In genomic region chr18:456361-456821, GRCh38 we compare ENCODE assay signal across 12 cellular contexts. TPM values are rescaled to one million over a fixed set of nuclear protein-coding genes. Genes with fewer than 3 reads are reported as not detected.
DNase-seq lines count a peak whose midpoint lies in the region; ATAC-seq and TF ChIP-seq lines count a peak whose summit lies in the region.
"Had no signal": no experiment of that assay in that cellular context is flagged by ENCODE, and none has a peak within 500 bp of the region (broad histone marks: within the 10 kb centered on the region; RNA-seq: fewer than 3 reads in every experiment).

No MANE protein-coding gene starts in this region.

- H4K20me1 ChIP-seq in DND-41 (ENCODE audit: insufficient read depth, low read length) = no peaks in the 10 kb centered on the region

- no peaks in the 10 kb centered on the region for H3K4me1 Mint-ChIP-seq in activated T-helper 1 cell treated with anti-CD3 and anti-CD28 coated beads, Interleukin-12 subunit alpha, Interleukin-12 subunit beta, Interleukin-2, Interleukin-4 antibody, amounts not matched to agents 30 ng/mL and 10 ng/mL and 1 ng/mL, durations not matched to agents 14 hours and 24 hours and 36 hours (ENCODE audit: low read depth)
- H3K4me1 Mint-ChIP-seq in activated T-cell treated with anti-CD3 and anti-CD28 coated beads, Interleukin-2, amount 50 U/mL, for 72 hours (ENCODE audit: low read depth) = no peaks in the 10 kb centered on the region
- H3K4me1 Mint-ChIP-seq: IgD-negative memory B cell had no signal

- TF ChIP-seq CTCF in DND-41 (IDR thresholded peaks at IDR 0.05; ENCODE audit: borderline replicate concordance, extremely low read depth, low read length, poor library complexity, severe bottlenecking) (no peak), esophagus muscularis mucosa (IDR thresholded peaks at IDR 0.05) (no peak), mucosa of descending colon (IDR thresholded peaks at IDR 0.05) (no peak), stomach (IDR thresholded peaks at IDR 0.05) (no peak)

- H3K9me3 ChIP-seq in DND-41 (ENCODE audit: insufficient read depth, low read length, severe bottlenecking) (no peaks in the 10 kb centered on the region), esophagus muscularis mucosa (peaks cover 0 to 10% (median 3%) of the 10 kb centered on the region in 4 donors), mucosa of descending colon (peaks cover 5% of the 10 kb centered on the region), stomach (peaks cover under 1 to 14% (median 10%) of the 10 kb centered on the region in 4 donors)

- peaks cover 25% of the 10 kb centered on the region for H3K4me1 ChIP-seq in DND-41 (ENCODE audit: insufficient read depth, low read length)
- peaks cover 21 to 48% (median 44%) of the 10 kb centered on the region in 4 donors for H3K4me1 ChIP-seq in esophagus muscularis mucosa
- no peaks in the 10 kb centered on the region for H3K4me1 ChIP-seq in mucosa of descending colon (ENCODE audit: low read depth)
- H3K4me1 ChIP-seq in stomach = peaks cover 0 to 29% (median 13%) of the 10 kb centered on the region in 4 donors

- ATAC-seq in DND-41 (ENCODE audit: insufficient read depth, low read depth) (no peak), mucosa of descending colon (peak; percentile 46), GM21737 (IDR thresholded peaks at IDR 0.05; ENCODE audit: unreplicated experiment) (no peak)
- ATAC-seq in activated T-cell treated with anti-CD3 and anti-CD28 coated beads, Interleukin-2, amount 50 U/mL, for 72 hours (replicated peaks in 1 of 2) = no peak

- no peak overlapping the region for H2AFZ ChIP-seq in DND-41 (ENCODE audit: low read depth, low read length)

- TF ChIP-seq EP300 in esophagus muscularis mucosa (IDR thresholded peaks at IDR 0.05) = peak; percentile 81
- no peak for TF ChIP-seq EP300 in stomach (IDR thresholded peaks at IDR 0.05)

- H3K36me3 ChIP-seq in DND-41 (ENCODE audit: insufficient read depth, low read length) (no peaks in the 10 kb centered on the region), esophagus muscularis mucosa (peaks cover 0 to under 1% (median 0%) of the 10 kb centered on the region in 4 donors), mucosa of descending colon (ENCODE audit: low read depth) (no peaks in the 10 kb centered on the region), stomach (no peaks in the 10 kb centered on the region)
- H3K36me3 ChIP-seq: Peyer's patch had no signal

- DNase-seq in DND-41 = no peak
- no peak for DNase-seq in esophagus muscularis mucosa (ENCODE audit: extremely low spot score)
- peak in 1 of 3 donors; percentile 16 for DNase-seq in mucosa of descending colon
- DNase-seq in stomach = no peak
- no peak for DNase-seq in activated T-helper 1 cell treated with anti-CD3 and anti-CD28 coated beads, Interleukin-12 subunit alpha, Interleukin-12 subunit beta, Interleukin-2, Interleukin-4 antibody, amounts not matched to agents 30 ng/mL and 10 ng/mL and 1 ng/mL, durations not matched to agents 14 hours and 24 hours and 36 hours (ENCODE audit: low spot score)
- DNase-seq in activated T-cell treated with anti-CD3 and anti-CD28 coated beads, Interleukin-2, amount 50 U/mL, for 72 hours = no peak
- DNase-seq in NCI-H526 treated with DMSO at 0.1 percent for 48 hours (lab: John Stamatoyannopoulos, UW) = no peak
- DNase-seq: activated T-cell treated with anti-CD3 and anti-CD28 coated beads, Interleukin-2, amount 50 U/mL, for 1 hour; NCI-H2107 had no signal

- peak overlapping the region; percentile 52; the same call in 1 of the 2 replicates for H3K27ac ChIP-seq in DND-41 (ENCODE audit: low read length)
- H3K27ac ChIP-seq in esophagus muscularis mucosa (replicated peaks in 1 of 4) = peak overlapping the region; percentile 69 to 90 (median 81)
- peak overlapping the region in 4 of 5 donors; percentile 48 to 72 (median 66) for H3K27ac ChIP-seq in stomach

- H3K27me3 Mint-ChIP-seq in activated T-helper 1 cell treated with anti-CD3 and anti-CD28 coated beads, Interleukin-12 subunit alpha, Interleukin-12 subunit beta, Interleukin-2, Interleukin-4 antibody, amounts not matched to agents 30 ng/mL and 10 ng/mL and 1 ng/mL, durations not matched to agents 14 hours and 24 hours and 36 hours (ENCODE audit: insufficient read depth) = peaks cover 1% of the 10 kb centered on the region
- no peaks in the 10 kb centered on the region for H3K27me3 Mint-ChIP-seq in activated T-cell treated with anti-CD3 and anti-CD28 coated beads, Interleukin-2, amount 50 U/mL, for 72 hours (ENCODE audit: low read depth)

- TF ChIP-seq POLR2A in esophagus muscularis mucosa (IDR thresholded peaks at IDR 0.05; ENCODE audit: low read depth) (no peak), stomach (IDR thresholded peaks at IDR 0.05) (no peak)

- H3K4me3 ChIP-seq in DND-41 (ENCODE audit: low read depth in 1 of 2, low read length in 2 of 2) = no peak overlapping the region
- H3K4me3 ChIP-seq in esophagus muscularis mucosa = peak overlapping the region; percentile 36 to 44 (median 40)
- H3K4me3 ChIP-seq in mucosa of descending colon = no peak overlapping the region
- H3K4me3 ChIP-seq in stomach = peak overlapping the region in 3 of 4 donors; percentile 2 to 19 (median 15)

- H3K4me3 Mint-ChIP-seq in activated T-helper 1 cell treated with anti-CD3 and anti-CD28 coated beads, Interleukin-12 subunit alpha, Interleukin-12 subunit beta, Interleukin-2, Interleukin-4 antibody, amounts not matched to agents 30 ng/mL and 10 ng/mL and 1 ng/mL, durations not matched to agents 14 hours and 24 hours and 36 hours = no peak overlapping the region
- no peak overlapping the region for H3K4me3 Mint-ChIP-seq in activated T-cell treated with anti-CD3 and anti-CD28 coated beads, Interleukin-2, amount 50 U/mL, for 72 hours
- H3K4me3 Mint-ChIP-seq: IgD-negative memory B cell had no signal

- H3K27me3 ChIP-seq in DND-41 (ENCODE audit: insufficient read depth, low read length, poor library complexity) (no peaks in the 10 kb centered on the region), esophagus muscularis mucosa (no peaks in the 10 kb centered on the region), stomach (no peaks in the 10 kb centered on the region)
- H3K27me3 ChIP-seq: Peyer's patch had no signal

- H3K9me3 Mint-ChIP-seq in activated T-helper 1 cell treated with anti-CD3 and anti-CD28 coated beads, Interleukin-12 subunit alpha, Interleukin-12 subunit beta, Interleukin-2, Interleukin-4 antibody, amounts not matched to agents 30 ng/mL and 10 ng/mL and 1 ng/mL, durations not matched to agents 14 hours and 24 hours and 36 hours = no peaks in the 10 kb centered on the region
- peaks cover 3 to 8% of the 10 kb centered on the region in 2 donors for H3K9me3 Mint-ChIP-seq in activated T-cell treated with anti-CD3 and anti-CD28 coated beads, Interleukin-2, amount 50 U/mL, for 72 hours

- no peak overlapping the region for H3K9ac ChIP-seq in DND-41 (ENCODE audit: low read depth, low read length)

- H3K27ac Mint-ChIP-seq in activated T-helper 1 cell treated with anti-CD3 and anti-CD28 coated beads, Interleukin-12 subunit alpha, Interleukin-12 subunit beta, Interleukin-2, Interleukin-4 antibody, amounts not matched to agents 30 ng/mL and 10 ng/mL and 1 ng/mL, durations not matched to agents 14 hours and 24 hours and 36 hours = no peak overlapping the region
- H3K27ac Mint-ChIP-seq in activated T-cell treated with anti-CD3 and anti-CD28 coated beads, Interleukin-2, amount 50 U/mL, for 72 hours = no peak overlapping the region
- H3K27ac Mint-ChIP-seq: IgD-negative memory B cell had no signal

- intact Hi-C loops in esophagus muscularis mucosa (cut with DNase I) (no loop called here), mucosa of descending colon (cut with DNase I, micrococcal nuclease) (no loop called here), stomach (cut with DNase I; ENCODE audit: low total_unique reads) (no loop called here)
- intact Hi-C loops in activated T-helper 1 cell treated with anti-CD3 and anti-CD28 coated beads, Interleukin-12 subunit alpha, Interleukin-12 subunit beta, Interleukin-2, Interleukin-4 antibody, amounts not matched to agents 30 ng/mL and 10 ng/mL and 1 ng/mL, durations not matched to agents 14 hours and 24 hours and 36 hours (cut with micrococcal nuclease) = no loop called here

- H3K36me3 Mint-ChIP-seq in activated T-helper 1 cell treated with anti-CD3 and anti-CD28 coated beads, Interleukin-12 subunit alpha, Interleukin-12 subunit beta, Interleukin-2, Interleukin-4 antibody, amounts not matched to agents 30 ng/mL and 10 ng/mL and 1 ng/mL, durations not matched to agents 14 hours and 24 hours and 36 hours (ENCODE audit: low read depth) = no peaks in the 10 kb centered on the region
- peaks cover 0 to 2% of the 10 kb centered on the region in 2 donors for H3K36me3 Mint-ChIP-seq in activated T-cell treated with anti-CD3 and anti-CD28 coated beads, Interleukin-2, amount 50 U/mL, for 72 hours (ENCODE audit: insufficient read depth in 2 of 2)
- H3K36me3 Mint-ChIP-seq: IgD-negative memory B cell had no signal

- no peaks in the 10 kb centered on the region for H3K79me2 ChIP-seq in DND-41 (ENCODE audit: insufficient read depth, low read length)

- 31% methylated on average over 15 of the region's 15 CpGs for WGBS in esophagus muscularis mucosa
- 59 to 86% (median 76%) methylated on average over 11 to 15 of the region's 15 CpGs for WGBS in stomach, 5 donors

- H3K4me2 ChIP-seq in DND-41 (ENCODE audit: insufficient read depth, low read length) = no peak overlapping the region

RNA-seq across cellular contexts. Expression of gene COLEC12, which starts 44.1 kb away (rescaled TPM):
- total RNA-seq in esophagus muscularis mucosa (10 to 100 TPM; 17.9 to 36.4 (median 23.5) TPM), mucosa of descending colon (10 to 100 TPM in 1 of 3 donors, 1 to 10 TPM in 2; 2.4 to 12.1 (median 4.7) TPM), stomach (10 to 100 TPM in 2 of 5 donors, 1 to 10 TPM in 3; 5.2 to 37.5 (median 8.0) TPM)
- 1 to 10 TPM; 1.7 to 2.1 (median 1.8) TPM for polyA plus RNA-seq in stomach
- total RNA-seq in activated T-helper 1 cell treated with anti-CD3 and anti-CD28 coated beads, Interleukin-12 subunit alpha, Interleukin-12 subunit beta, Interleukin-2, Interleukin-4 antibody, amounts not matched to agents 30 ng/mL and 10 ng/mL and 1 ng/mL, durations not matched to agents 14 hours and 24 hours and 36 hours = not detected in 2 replicates
- under 1 TPM in 1 of 2 donors, not detected in 1; 0.05 TPM for total RNA-seq in activated T-cell treated with anti-CD3 and anti-CD28 coated beads, Interleukin-2, amount 50 U/mL, for 72 hours
- polyA plus RNA-seq: IgD-negative memory B cell had no signal

Comparison
In these comparisons a context has a peak if more than half of its experiments do, and no peak if none do; other contexts are left out.
1. H3K4me3 ChIP-seq: peak in esophagus muscularis mucosa (4 of 4) and stomach (3 of 4); none in DND-41 (0 of 2) and mucosa of descending colon (single experiment).
2. Peak in every context shown above with its lines, with median percentiles within 50 percentile points of each other: H3K27ac ChIP-seq.